ENCODE assay signal across 9 cellular contexts in genomic region chr17:33049781-33050414, GRCh38. TPM values are rescaled to one million over a fixed set of nuclear protein-coding genes. Genes with fewer than 3 reads are reported as not detected.
DNase-seq lines count a peak whose midpoint lies in the region; ATAC-seq and TF ChIP-seq lines count a peak whose summit lies in the region.
"Had no signal": no experiment of that assay in that cellular context is flagged by ENCODE, and none has a peak within 500 bp of the region (broad histone marks: within the 10 kb centered on the region; RNA-seq: fewer than 3 reads in every experiment).

No MANE protein-coding gene starts in this region.

- POLR2A ChIA-PET in naive thymus-derived CD4-positive, alpha-beta T cell (lab: Charles Lee) = no interaction called here

- H3K4me3 Mint-ChIP-seq in endothelial cell (ENCODE audit: unreplicated experiment) = no peak overlapping the region
- H3K4me3 Mint-ChIP-seq in naive thymus-derived CD4-positive, alpha-beta T cell = no peak overlapping the region
- H3K4me3 Mint-ChIP-seq: activated naive CD8-positive, alpha-beta T cell had no signal

- no peak for ATAC-seq in naive thymus-derived CD4-positive, alpha-beta T cell
- ATAC-seq in GM19467 (IDR thresholded peaks at IDR 0.05; ENCODE audit: unreplicated experiment) = no peak

- no peaks in the 10 kb centered on the region for H3K36me3 Mint-ChIP-seq in endothelial cell (ENCODE audit: low read depth, unreplicated experiment)
- no peaks in the 10 kb centered on the region for H3K36me3 Mint-ChIP-seq in naive thymus-derived CD4-positive, alpha-beta T cell
- H3K36me3 Mint-ChIP-seq: activated naive CD8-positive, alpha-beta T cell had no signal

- no peaks in the 10 kb centered on the region for H3K36me3 ChIP-seq in naive thymus-derived CD4-positive, alpha-beta T cell (ENCODE audit: control insufficient read depth in 2 of 3, insufficient read depth in 3 of 3, low read length in 3 of 3)

- CTCF ChIA-PET in naive thymus-derived CD4-positive, alpha-beta T cell (lab: Charles Lee) = no interaction called here

- no peaks in the 10 kb centered on the region for H3K9me3 Mint-ChIP-seq in endothelial cell (ENCODE audit: unreplicated experiment)
- peaks cover 0 to 3% (median 0%) of the 10 kb centered on the region in 11 donors for H3K9me3 Mint-ChIP-seq in naive thymus-derived CD4-positive, alpha-beta T cell

- H3K4me3 ChIP-seq in naive thymus-derived CD4-positive, alpha-beta T cell (ENCODE audit: low read length) = no peak overlapping the region

- DNase-seq in NCI-H1092 treated with DMSO at 0.1 percent for 48 hours (lab: John Stamatoyannopoulos, UW) (peak; percentile 22), NCI-H1092 (lab: John Stamatoyannopoulos, UW) (no peak), LoVo (ENCODE audit: low spot score) (peak; percentile 51), endothelial cell (ENCODE audit: low spot score) (peak; percentile 63), cortex of kidney (lab: John Stamatoyannopoulos, UW) (no peak)
- peak in 5 of 9 donors; percentile 3 to 32 (median 5) for DNase-seq in naive thymus-derived CD4-positive, alpha-beta T cell

- H3K27me3 Mint-ChIP-seq in endothelial cell (ENCODE audit: unreplicated experiment) = peaks cover 1% of the 10 kb centered on the region
- H3K27me3 Mint-ChIP-seq in naive thymus-derived CD4-positive, alpha-beta T cell = peaks cover 2 to 31% (median 13%) of the 10 kb centered on the region in 5 donors

- no peaks in the 10 kb centered on the region for H3K4me1 Mint-ChIP-seq in endothelial cell (ENCODE audit: unreplicated experiment)
- H3K4me1 Mint-ChIP-seq in naive thymus-derived CD4-positive, alpha-beta T cell = no peaks in the 10 kb centered on the region

- intact Hi-C loops in naive thymus-derived CD4-positive, alpha-beta T cell (cut with micrococcal nuclease) = no loop called here

- no peaks in the 10 kb centered on the region for H3K9me3 ChIP-seq in naive thymus-derived CD4-positive, alpha-beta T cell (ENCODE audit: control insufficient read depth in 2 of 3, low read length in 3 of 3)

- peak; percentile 89 for TF ChIP-seq CTCF in VCaP (conservative IDR thresholded peaks at IDR 0.05)
- peak; percentile 84 for TF ChIP-seq CTCF in endothelial cell (IDR thresholded peaks at IDR 0.05; ENCODE audit: unreplicated experiment)

- no peak overlapping the region for H3K27ac ChIP-seq in VCaP
- no peak overlapping the region for H3K27ac ChIP-seq in naive thymus-derived CD4-positive, alpha-beta T cell (ENCODE audit: low read depth, low read length)

- H3K27ac Mint-ChIP-seq in endothelial cell (ENCODE audit: unreplicated experiment) = no peak overlapping the region
- no peak overlapping the region for H3K27ac Mint-ChIP-seq in naive thymus-derived CD4-positive, alpha-beta T cell
- H3K27ac Mint-ChIP-seq: activated naive CD8-positive, alpha-beta T cell had no signal

- H3K4me1 ChIP-seq in naive thymus-derived CD4-positive, alpha-beta T cell (ENCODE audit: control insufficient read depth in 2 of 2, insufficient read depth in 2 of 2, low read length in 2 of 2) = no peaks in the 10 kb centered on the region

- no peaks in the 10 kb centered on the region for H3K27me3 ChIP-seq in naive thymus-derived CD4-positive, alpha-beta T cell (ENCODE audit: control insufficient read depth in 2 of 2, insufficient read depth in 2 of 2, low read length in 2 of 2)

RNA-seq across cellular contexts. Expression of gene SPACA3, which starts 58.3 kb away (rescaled TPM):
- total RNA-seq in endothelial cell (ENCODE audit: unreplicated experiment) = not detected
- not detected for total RNA-seq in naive thymus-derived CD4-positive, alpha-beta T cell
- polyA plus RNA-seq in naive thymus-derived CD4-positive, alpha-beta T cell = not detected

Comparison
In these comparisons a context has a peak if more than half of its experiments do, and no peak if none do; other contexts are left out.
1. DNase-seq: peak in NCI-H1092 treated with DMSO at 0.1 percent for 48 hours (single experiment), LoVo (single experiment), endothelial cell (single experiment) and naive thymus-derived CD4-positive, alpha-beta T cell (5 of 9); none in NCI-H1092 (single experiment) and cortex of kidney (single experiment).